2 cellular contexts compared by ENCODE assay signal in genomic region chr3:188396251-188396650, GRCh38.
TF ChIP-seq lines count a peak whose summit lies in the region.

No MANE protein-coding gene starts in this region.

TF ChIP-seq in liver, 16 proteins besides CTCF, POLR2A, EP300 and RAD21:
- TF ChIP-seq MAX (IDR thresholded peaks at IDR 0.05) (no peak), JUND (IDR thresholded peaks at IDR 0.05) (no peak), FOXA1 (IDR thresholded peaks at IDR 0.05) (no peak), GABPA (IDR thresholded peaks at IDR 0.05 in 1 of 2, conservative IDR thresholded peaks at IDR 0.05 in 1 of 2) (no peak), EGR1 (IDR thresholded peaks at IDR 0.05; ENCODE audit: low read depth in 2 of 2) (no peak), HNF4A (conservative IDR thresholded peaks at IDR 0.05) (no peak), YY1 (IDR thresholded peaks at IDR 0.05) (no peak), FOXA2 (IDR thresholded peaks at IDR 0.05) (no peak), RXRA (IDR thresholded peaks at IDR 0.05) (no peak), HNF4G (IDR thresholded peaks at IDR 0.05) (no peak), REST (IDR thresholded peaks at IDR 0.05) (no peak), ATF3 (IDR thresholded peaks at IDR 0.05) (no peak), ZBTB33 (IDR thresholded peaks at IDR 0.05) (no peak)
TF ChIP-seq in liver: peak in this region for 0.

TF ChIP-seq in HepG2, 621 proteins besides CTCF, POLR2A, EP300 and RAD21 (continued from another document):
- TF ChIP-seq MED8 (CRISPR knock-in tag; IDR thresholded peaks at IDR 0.05; ENCODE audit: insufficient replicate concordance) (no peak), DNMT3B (CRISPR knock-in tag; conservative IDR thresholded peaks at IDR 0.05) (no peak), NR1H2 (CRISPR knock-in tag; IDR thresholded peaks at IDR 0.05; ENCODE audit: borderline replicate concordance, low read depth) (no peak), ZNF724P (CRISPR knock-in tag; IDR thresholded peaks at IDR 0.05; ENCODE audit: borderline replicate concordance) (no peak), FIP1L1 (IDR thresholded peaks at IDR 0.05; ENCODE audit: borderline replicate concordance, insufficient read depth, low read depth, low read length) (no peak), ZNF768 (CRISPR knock-in tag; IDR thresholded peaks at IDR 0.05) (no peak), SAFB2 (CRISPR knock-in tag; IDR thresholded peaks at IDR 0.05; ENCODE audit: borderline replicate concordance, low read depth) (no peak), SIN3A (IDR thresholded peaks at IDR 0.05; ENCODE audit: borderline replicate concordance, low read depth, low read length) (no peak)
